In genomic region chr5:132467292-132467984, GRCh38 we compare ENCODE assay signal across 8 cellular contexts. TPM values are rescaled to one million over a fixed set of nuclear protein-coding genes. Genes with fewer than 3 reads are reported as not detected.
DNase-seq lines count a peak whose midpoint lies in the region; ATAC-seq and TF ChIP-seq lines count a peak whose summit lies in the region.

No MANE protein-coding gene starts in this region.

- no peaks in the 10 kb centered on the region for H4K20me1 ChIP-seq in DND-41 (ENCODE audit: insufficient read depth, low read length)

- H2AFZ ChIP-seq in DND-41 (ENCODE audit: low read depth, low read length): no peak overlapping the region

- H3K4me1 Mint-ChIP-seq in endothelial cell (ENCODE audit: unreplicated experiment): peaks cover 20% of the 10 kb centered on the region

- ATAC-seq in DND-41 (ENCODE audit: insufficient read depth, low read depth): no peak
- ATAC-seq in GM19455 (IDR thresholded peaks at IDR 0.05; ENCODE audit: unreplicated experiment): peak; percentile 34

- peak overlapping the region in 1 of 2 experiments; percentile 41; a peak in 2 of 4 replicates for H3K4me3 ChIP-seq in DND-41 (ENCODE audit: low read depth in 1 of 2, low read length in 2 of 2)
- no peak overlapping the region for H3K4me3 ChIP-seq in esophagus (ENCODE audit: low read depth in 1 of 2, low read length in 2 of 2)
- no peak overlapping the region for H3K4me3 ChIP-seq in vagina

- no peaks in the 10 kb centered on the region for H3K27me3 ChIP-seq in DND-41 (ENCODE audit: insufficient read depth, low read length, poor library complexity)
- no peaks in the 10 kb centered on the region for H3K27me3 ChIP-seq in esophagus (ENCODE audit: control insufficient read depth in 1 of 2, insufficient read depth in 2 of 2, low read length in 2 of 2)
- H3K27me3 ChIP-seq in vagina: no peaks in the 10 kb centered on the region

- H3K27me3 Mint-ChIP-seq in endothelial cell (ENCODE audit: unreplicated experiment): peaks cover 4% of the 10 kb centered on the region

- H3K27ac Mint-ChIP-seq in endothelial cell (ENCODE audit: unreplicated experiment): no peak overlapping the region

- 81 to 84% methylated on average over 4 of the region's 4 CpGs for WGBS in esophagus, 2 donors

- no peak for TF ChIP-seq POLR2A in vagina (IDR thresholded peaks at IDR 0.05)

- H3K4me1 ChIP-seq in DND-41 (ENCODE audit: insufficient read depth, low read length) (peaks cover 93% of the 10 kb centered on the region), esophagus (ENCODE audit: control insufficient read depth in 2 of 2, insufficient read depth in 2 of 2, low read length in 1 of 2) (peaks cover 12 to 23% of the 10 kb centered on the region in 2 donors), vagina (peaks cover 61% of the 10 kb centered on the region)

- no peaks in the 10 kb centered on the region for H3K9me3 Mint-ChIP-seq in endothelial cell (ENCODE audit: unreplicated experiment)

- H3K4me2 ChIP-seq in DND-41 (ENCODE audit: insufficient read depth, low read length): peak overlapping the region; percentile 50

- peaks cover 5% of the 10 kb centered on the region for H3K36me3 Mint-ChIP-seq in endothelial cell (ENCODE audit: low read depth, unreplicated experiment)

- no peak overlapping the region for H3K4me3 Mint-ChIP-seq in endothelial cell (ENCODE audit: unreplicated experiment)

- DNase-seq in DND-41 (peak; percentile 46), M059J (ENCODE audit: low read depth) (peak; percentile 57), vagina (ENCODE audit: extremely low spot score in 2 of 2) (no peak), NCI-H2171 (lab: John Stamatoyannopoulos, UW) (no peak), endothelial cell (ENCODE audit: low spot score) (no peak), DMS53 (lab: John Stamatoyannopoulos, UW) (no peak)

- intact Hi-C loops in vagina (cut with DNase I): no loop called here

- TF ChIP-seq CTCF in DND-41 (IDR thresholded peaks at IDR 0.05; ENCODE audit: borderline replicate concordance, extremely low read depth, low read length, poor library complexity, severe bottlenecking): no peak
- TF ChIP-seq CTCF in vagina (IDR thresholded peaks at IDR 0.05): no peak
- TF ChIP-seq CTCF in endothelial cell (IDR thresholded peaks at IDR 0.05; ENCODE audit: unreplicated experiment): no peak

- H3K36me3 ChIP-seq in DND-41 (ENCODE audit: insufficient read depth, low read length) (peaks cover 70% of the 10 kb centered on the region), esophagus (ENCODE audit: control insufficient read depth in 2 of 2, insufficient read depth in 2 of 2, low read length in 1 of 2) (peaks cover 0 to 3% of the 10 kb centered on the region in 2 donors), vagina (no peaks in the 10 kb centered on the region)

- H3K27ac ChIP-seq in DND-41 (ENCODE audit: low read length) (peak overlapping the region; percentile 99), esophagus (ENCODE audit: low read depth in 2 of 2, low read length in 1 of 2) (peak overlapping the region; percentile 45 to 78), vagina (no peak overlapping the region)

- peak overlapping the region; percentile 65 for H3K9ac ChIP-seq in DND-41 (ENCODE audit: low read depth, low read length)

- H3K9me3 ChIP-seq in DND-41 (ENCODE audit: insufficient read depth, low read length, severe bottlenecking): no peaks in the 10 kb centered on the region
- no peaks in the 10 kb centered on the region for H3K9me3 ChIP-seq in esophagus (ENCODE audit: control insufficient read depth in 2 of 2, insufficient read depth in 1 of 2, low read depth in 1 of 2, low read length in 1 of 2)
- no peaks in the 10 kb centered on the region for H3K9me3 ChIP-seq in vagina

- H3K79me2 ChIP-seq in DND-41 (ENCODE audit: insufficient read depth, low read length): peaks cover 79% of the 10 kb centered on the region

RNA-seq across cellular contexts. Expression of gene IRF1, which starts 23.1 kb away (rescaled TPM):
- 31.7 and 36.1 TPM in 2 replicates for total RNA-seq in M059J (2014; rRNA removed; shearing (Covaris generic))
- polyA plus RNA-seq in esophagus: 10 to 100 TPM in 1 of 2 donors, 1 to 10 TPM in 1; 7.5 to 14.2 TPM
- total RNA-seq in vagina (49.8 TPM), endothelial cell (ENCODE audit: unreplicated experiment) (7.1 TPM)

Comparison
In these comparisons a context has a peak if more than half of its experiments do, and no peak if none do; other contexts are left out.
1. DNase-seq: peak in DND-41 (single experiment) and M059J (single experiment); none in vagina (0 of 2), NCI-H2171 (single experiment), endothelial cell (single experiment) and DMS53 (single experiment).